In genomic region chr1:64608651-64609048, GRCh38 we compare ENCODE assay signal across 25 cellular contexts.
"Had no signal": no experiment of that assay in that cellular context is flagged by ENCODE, and none has a peak within 500 bp of the region (broad histone marks: within the 10 kb centered on the region; RNA-seq: fewer than 3 reads in every experiment).

No MANE protein-coding gene starts in this region.

- H3K9me3 ChIP-seq: ovary, psoas muscle, right lobe of liver, sigmoid colon, testis, tibial artery, transverse colon, vagina had no signal

- H3K27ac ChIP-seq: neural progenitor cell, ovary, parathyroid adenoma, psoas muscle, right lobe of liver, sigmoid colon, stomach, suprapubic skin, testis, tibial artery, transverse colon, vagina had no signal

- DNase-seq: natural killer cell; occipital lobe; ovary; posterior cingulate gyrus; psoas muscle; right cardiac atrium; right lobe of liver; sigmoid colon; small intestine; stimulated activated CD4-positive, alpha-beta T cell treated with anti-CD3 and anti-CD28 coated beads, Interleukin-15, amount 100 ng/mL, for 24 hours; stimulated activated CD4-positive, alpha-beta T cell treated with anti-CD3 and anti-CD28 coated beads, Interleukin-2, amount 100 ng/mL, for 24 hours; stimulated activated CD4-positive, alpha-beta T cell treated with anti-CD3 and anti-CD28 coated beads, Interleukin-2, amount 100 ng/mL, for 48 hours; stimulated activated CD4-positive, alpha-beta T cell treated with anti-CD3 and anti-CD28 coated beads, Interleukin-4, amount 100 ng/mL, for 24 hours; stimulated activated naive B cell treated with anti-CD40 and anti-IgM and Interleukin-4, amounts not matched to agents 10 μg/mL and 1 μg/mL and 100 μg/mL, for 72 hours; stimulated activated naive CD4-positive, alpha-beta T cell treated with Interleukin-2 at 50 U/mL for 16 hours; stomach; substantia nigra; testis; tibial artery; transverse colon had no signal

- H3K4me3 ChIP-seq: neural progenitor cell, ovary, psoas muscle, right lobe of liver, sigmoid colon, stomach, suprapubic skin, testis, tibial artery, transverse colon, vagina had no signal

- H2AFZ ChIP-seq: neural progenitor cell, parathyroid adenoma had no signal

- H3K4me1 ChIP-seq: neural progenitor cell, parathyroid adenoma, psoas muscle, right lobe of liver, sigmoid colon, stomach, suprapubic skin, testis, tibial artery, transverse colon, vagina had no signal

- H3K4me2 ChIP-seq: neural progenitor cell had no signal

- ATAC-seq: natural killer cell; psoas muscle; right cardiac atrium; right lobe of liver; stimulated activated effector memory CD8-positive, alpha-beta T cell treated with anti-CD3 and anti-CD28 coated beads, Interleukin-12 subunit alpha, Interleukin-12 subunit beta, amount 100 ng/mL, for 72 hours; stimulated activated naive B cell treated with anti-CD40 and anti-IgM and Interleukin-4, amounts not matched to agents 10 μg/mL and 1 μg/mL and 100 μg/mL, for 72 hours had no signal

- H3K27me3 ChIP-seq: neural progenitor cell, ovary, right lobe of liver, sigmoid colon, stomach, suprapubic skin, testis, tibial artery, transverse colon, vagina had no signal

- H3K36me3 ChIP-seq: ovary, right lobe of liver, sigmoid colon, transverse colon had no signal
